Comparison of ENCODE assay signal across 15 cellular contexts in genomic region chr4:153747406-153747805, GRCh38.
"Had no signal": no experiment of that assay in that cellular context is flagged by ENCODE, and none has a peak within 500 bp of the region (broad histone marks: within the 10 kb centered on the region; RNA-seq: fewer than 3 reads in every experiment).

No MANE protein-coding gene starts in this region.

- DNase-seq: activated B cell treated with CpG ODN at 0.5 μM for 24 hours; activated CD4-positive, alpha-beta T cell treated with anti-CD3 and anti-CD28 coated beads, Interleukin-2, amount 10 ng/mL, durations not matched to agents 7 days and 5 days; activated CD8-positive, alpha-beta memory T cell treated with anti-CD3 and anti-CD28 coated beads for 24 hours; activated naive CD8-positive, alpha-beta T cell treated with anti-CD3 and anti-CD28 coated beads for 36 hours; amygdala; body of pancreas; central memory CD4-positive, alpha-beta T cell; cortex of kidney; effector CD8-positive, alpha-beta T cell; esophagus squamous epithelium; hippocampal formation; naive B cell; stimulated activated CD4-positive, alpha-beta T cell treated with anti-CD3 and anti-CD28 coated beads, Interleukin-2, amount 100 ng/mL, for 48 hours; stimulated activated naive B cell treated with anti-CD40 and anti-IgM and Interleukin-4, amounts not matched to agents 10 μg/mL and 1 μg/mL and 100 μg/mL, for 72 hours; uterus had no signal
